8 cellular contexts compared by ENCODE assay signal in the genomic region with DNA sequence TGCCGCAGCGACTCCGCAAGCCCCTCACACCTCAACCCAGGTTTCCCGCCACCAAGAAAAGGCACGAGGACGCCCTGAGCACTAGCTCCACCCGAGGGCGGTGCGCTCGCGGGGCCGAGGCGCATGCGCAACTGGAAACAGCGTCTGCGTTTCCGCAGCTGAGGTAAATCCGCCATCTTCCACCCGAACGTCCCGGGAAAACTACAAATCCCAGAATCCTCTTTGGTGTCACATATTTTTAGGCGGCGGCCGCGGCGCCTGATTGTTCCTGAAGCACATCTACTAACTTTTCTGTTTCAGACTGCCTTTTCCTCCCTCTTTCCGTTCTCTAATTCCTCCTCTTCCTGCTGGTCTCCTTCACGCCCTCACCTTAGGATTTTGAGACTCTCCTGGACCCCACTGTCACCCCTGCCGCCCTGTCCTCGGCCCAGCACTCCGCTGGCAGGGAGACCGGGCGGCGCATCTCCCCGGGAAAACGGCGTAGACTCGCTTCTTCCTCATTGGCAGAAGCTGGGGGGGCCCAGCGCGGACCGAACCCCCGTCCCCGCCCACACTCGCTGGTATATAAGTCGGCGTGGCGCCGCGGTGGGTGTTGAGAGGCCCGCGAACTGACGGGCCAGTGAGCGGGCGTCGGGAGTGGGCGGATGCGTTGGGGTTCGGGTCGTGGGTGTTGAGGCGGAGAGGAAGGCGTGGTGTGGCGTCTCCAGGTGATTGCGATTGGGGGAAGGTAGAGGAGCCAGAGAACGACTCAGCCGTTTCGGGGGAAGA. TPM values are rescaled to one million over a fixed set of nuclear protein-coding genes. Genes with fewer than 3 reads are reported as not detected.
A peak's percentile ranks its signal among the peaks of the same experiment; 100 is the strongest.
DNase-seq lines count a peak whose midpoint lies in the region; ATAC-seq, FAIRE-seq and TF ChIP-seq lines count a peak whose summit lies in the region.

A gene with protein sequence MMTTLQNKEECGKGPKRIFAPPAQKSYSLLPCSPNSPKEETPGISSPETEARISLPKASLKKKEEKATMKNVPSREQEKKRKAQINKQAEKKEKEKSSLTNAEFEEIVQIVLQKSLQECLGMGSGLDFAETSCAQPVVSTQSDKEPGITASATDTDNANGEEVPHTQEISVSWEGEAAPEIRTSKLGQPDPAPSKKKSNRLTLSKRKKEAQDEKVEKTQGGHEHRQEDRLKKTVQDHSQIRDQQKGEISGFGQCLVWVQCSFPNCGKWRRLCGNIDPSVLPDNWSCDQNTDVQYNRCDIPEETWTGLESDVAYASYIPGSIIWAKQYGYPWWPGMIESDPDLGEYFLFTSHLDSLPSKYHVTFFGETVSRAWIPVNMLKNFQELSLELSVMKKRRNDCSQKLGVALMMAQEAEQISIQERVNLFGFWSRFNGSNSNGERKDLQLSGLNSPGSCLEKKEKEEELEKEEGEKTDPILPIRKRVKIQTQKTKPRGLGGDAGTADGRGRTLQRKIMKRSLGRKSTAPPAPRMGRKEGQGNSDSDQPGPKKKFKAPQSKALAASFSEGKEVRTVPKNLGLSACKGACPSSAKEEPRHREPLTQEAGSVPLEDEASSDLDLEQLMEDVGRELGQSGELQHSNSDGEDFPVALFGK (minus strand): TSS at position 505 of the 768 bp plus-strand sequence. CDS start 8,054 bp downstream, outside the sequence.

- no peaks in the 10 kb centered on the region for H3K27me3 ChIP-seq in upper lobe of left lung

- TF ChIP-seq EP300 in upper lobe of left lung (IDR thresholded peaks at IDR 0.05), result peak in 1 of 4 donors; percentile 66

- peak in 3 of 6 experiments; percentile 4 to 11 (median 10) for TF ChIP-seq CTCF in upper lobe of left lung (IDR thresholded peaks at IDR 0.05)

- intact Hi-C loops in left cardiac atrium (cut with DNase I) (no loop called here), posterior cingulate gyrus (cut with DNase I) (loop anchor here (1.0 kb wide), 1 partner anchor 35 kb away; no protein-coding TSS in a partner anchor)

- peaks cover 23 to 41% (median 26%) of the 10 kb centered on the region in 4 donors for H3K4me1 ChIP-seq in upper lobe of left lung

- TF ChIP-seq POLR2A in GM12891 (IDR thresholded peaks at IDR 0.05; ENCODE audit: low read depth, low read length), result peak; percentile 99
- TF ChIP-seq POLR2A in upper lobe of left lung (IDR thresholded peaks at IDR 0.05), result peak; percentile 87 to 100 (median 99)

- peaks cover 0 to 17% (median 12%) of the 10 kb centered on the region in 4 donors for H3K36me3 ChIP-seq in upper lobe of left lung

- no peak for FAIRE-seq in GM12891 (lab: Jason Lieb, UNC)

- peaks cover 0 to 6% (median 0%) of the 10 kb centered on the region in 4 donors for H3K9me3 ChIP-seq in upper lobe of left lung

- peak; percentile 44 for ATAC-seq in HG02852 (IDR thresholded peaks at IDR 0.05; ENCODE audit: unreplicated experiment)
- ATAC-seq in left cardiac atrium, result peak; percentile 72 to 80
- ATAC-seq in upper lobe of left lung (ENCODE audit: low FRiP score in 2 of 2), result peak; percentile 87 to 93

- DNase-seq in GM12891 (ENCODE audit: insufficient read length, low spot score), result peak; percentile 74
- DNase-seq in NCI-H146 (lab: John Stamatoyannopoulos, UW), result peak; percentile 97
- DNase-seq in T-helper 1 cell, result peak; percentile 93 to 98 (median 94)
- peak; percentile 91 for DNase-seq in amniotic stem cell (lab: John Stamatoyannopoulos, UW)
- peak; percentile 97 for DNase-seq in left cardiac atrium
- DNase-seq in posterior cingulate gyrus, result peak; percentile 91 to 99 (median 96)
- DNase-seq in upper lobe of left lung, result peak; percentile 96 to 99

- peak within 1 kb of the TSS; percentile 98 to 100 (median 100) for H3K27ac ChIP-seq in upper lobe of left lung

- peak within 1 kb of the TSS; percentile 61 to 94 (median 91) for H3K4me3 ChIP-seq in upper lobe of left lung

- 0% methylated on average over 46 to 60 of the region's 66 CpGs for WGBS in upper lobe of left lung, 2 donors

TF ChIP-seq in GM12891, 5 proteins besides CTCF, POLR2A, EP300 and RAD21:
- TF ChIP-seq POLR2AphosphoS5 (IDR thresholded peaks at IDR 0.05; ENCODE audit: low read depth, low read length), result peak; percentile 99
- TF ChIP-seq POU2F2 (IDR thresholded peaks at IDR 0.05; ENCODE audit: low read depth, low read length), result no peak; the same call in 1 of the 2 replicates
- peak; percentile 36; the same call in 1 of the 2 replicates for TF ChIP-seq SPI1 (IDR thresholded peaks at IDR 0.05; ENCODE audit: low read depth, low read length)
- peak; percentile 49 for TF ChIP-seq PAX5 (IDR thresholded peaks at IDR 0.05; ENCODE audit: insufficient read depth, low read length, severe bottlenecking)
- peak; percentile 77 for TF ChIP-seq TAF1 (IDR thresholded peaks at IDR 0.05; ENCODE audit: low read depth, low read length)

RNA-seq across cellular contexts. Expression of the gene that starts here (rescaled TPM):
- polyA plus RNA-seq in GM12891 (2012; ENCODE audit: low read depth, missing spikeins), result 5.7 TPM
- 1 to 10 TPM; 3.6 to 4.9 TPM for total RNA-seq in left cardiac atrium
- 1 to 10 TPM; 3.8 to 6.3 (median 5.2) TPM for total RNA-seq in upper lobe of left lung

Comparison
In these comparisons a context has a peak if more than half of its experiments do, and no peak if none do; other contexts are left out.
1. Peak in every context shown above with its lines: DNase-seq, ATAC-seq, H3K4me3 ChIP-seq and H3K27ac ChIP-seq.